ENCODE assay signal across 8 cellular contexts in genomic region chr6:127484207-127484858, GRCh38. TPM values are rescaled to one million over a fixed set of nuclear protein-coding genes. Genes with fewer than 3 reads are reported as not detected.
A peak's percentile ranks its signal among the peaks of the same experiment; 100 is the strongest.
DNase-seq lines count a peak whose midpoint lies in the region; ATAC-seq and TF ChIP-seq lines count a peak whose summit lies in the region.

No MANE protein-coding gene starts in this region.

- H4K20me1 ChIP-seq in H9 (ENCODE audit: control insufficient read depth, insufficient read depth, insufficient read length), result no peaks in the 10 kb centered on the region

- no peak overlapping the region for H2AFZ ChIP-seq in H9 (ENCODE audit: low read length)

- H2BK5ac ChIP-seq in H9 (ENCODE audit: insufficient read length, low read length), result no peak overlapping the region

- no peak overlapping the region for H2BK12ac ChIP-seq in H9 (ENCODE audit: insufficient read length, low read depth, low read length)

- peaks cover 1 to 25% (median 14%) of the 10 kb centered on the region in 3 experiments; a peak in 5 of 7 replicates for H3K36me3 Mint-ChIP-seq in H9 (ENCODE audit: insufficient read depth in 1 of 3, low read depth in 3 of 3)
- peaks cover 48% of the 10 kb centered on the region for H3K36me3 Mint-ChIP-seq in brain
- peaks cover 3% of the 10 kb centered on the region for H3K36me3 Mint-ChIP-seq in nephron progenitor cell (ENCODE audit: low read depth)

- ATAC-seq in GM18520 (IDR thresholded peaks at IDR 0.05; ENCODE audit: unreplicated experiment), result peak; percentile 96

- no peak overlapping the region for H3K18ac ChIP-seq in H9 (ENCODE audit: insufficient read length, low read depth, low read length)

- no peak overlapping the region for H2BK120ac ChIP-seq in H9 (ENCODE audit: low read depth, low read length, poor library complexity, severe bottlenecking)

- peak overlapping the region; percentile 99 for H3K27ac ChIP-seq in H9 (ENCODE audit: insufficient read length, low read depth, low read length)
- no peak overlapping the region for H3K27ac ChIP-seq in mucosa of rectum (ENCODE audit: low read depth in 2 of 2, low read length in 2 of 2)

- no peaks in the 10 kb centered on the region for H3K36me3 ChIP-seq in mucosa of rectum (ENCODE audit: control insufficient read depth in 2 of 2, insufficient read depth in 2 of 2, low read length in 2 of 2)

- no peak overlapping the region for H3K4ac ChIP-seq in H9 (ENCODE audit: low read depth, low read length)

- H3K27me3 Mint-ChIP-seq in H9 (ENCODE audit: low read depth) (no peaks in the 10 kb centered on the region), brain (no peaks in the 10 kb centered on the region), nephron progenitor cell (ENCODE audit: low read depth, poor library complexity) (peaks cover 2% of the 10 kb centered on the region)

- no peaks in the 10 kb centered on the region for H3K23me2 ChIP-seq in H9 (ENCODE audit: insufficient read length, low read depth, low read length, poor library complexity, severe bottlenecking)

- H3K79me1 ChIP-seq in H9 (ENCODE audit: insufficient read depth, low read depth, low read length, poor library complexity, severe bottlenecking), result no peaks in the 10 kb centered on the region

- H3K4me3 Mint-ChIP-seq in H9 (no peak overlapping the region; a peak in 1 of 5 replicates), brain (peak overlapping the region in 3 of 5 experiments; percentile 51 to 76 (median 56)), nephron progenitor cell (no peak overlapping the region)

- no peaks in the 10 kb centered on the region; a peak in 1 of 5 replicates for H3K9me3 Mint-ChIP-seq in H9
- peaks cover 0 to under 1% (median 0%) of the 10 kb centered on the region in 5 experiments for H3K9me3 Mint-ChIP-seq in brain
- H3K9me3 Mint-ChIP-seq in nephron progenitor cell, result no peaks in the 10 kb centered on the region

- no peak overlapping the region for H3K23ac ChIP-seq in H9 (ENCODE audit: insufficient read length, low read depth, low read length)

- no peak overlapping the region for H3K9ac ChIP-seq in H9 (ENCODE audit: extremely low read depth, insufficient read length, low read length)
- H3K9ac ChIP-seq in mucosa of rectum (ENCODE audit: low read depth in 1 of 2, low read length in 2 of 2), result no peak overlapping the region

- H3K4me1 Mint-ChIP-seq in H9 (peaks cover 76 to 77% of the 10 kb centered on the region in 2 experiments), brain (peaks cover 74% of the 10 kb centered on the region), nephron progenitor cell (no peaks in the 10 kb centered on the region)

- no peaks in the 10 kb centered on the region for H3K79me2 ChIP-seq in H9 (ENCODE audit: insufficient read depth, low read length)

- H3K4me3 ChIP-seq in mucosa of rectum (ENCODE audit: low read length in 2 of 2), result peak overlapping the region; percentile 6 to 17

- peak overlapping the region; percentile 65 for H3K4me2 ChIP-seq in H9 (ENCODE audit: insufficient read depth, insufficient read length, low read length)

- DNase-seq in H9, result no peak
- peak; percentile 66 for DNase-seq in LHCN-M2 (ENCODE audit: low read depth)
- DNase-seq in nephron progenitor cell, result no peak
- DNase-seq in NCI-H774 (lab: John Stamatoyannopoulos, UW), result no peak
- DNase-seq in cortex of kidney (lab: John Stamatoyannopoulos, UW), result no peak

- H2AK5ac ChIP-seq in H9 (ENCODE audit: insufficient read length, low read length), result no peak overlapping the region

- WGBS in H9 (ENCODE audit: extremely low coverage, insufficient read length, low lambda C conversion rate), result no CpG with 5 or more reads among the region's 3 CpGs

- no peak overlapping the region for H2BK20ac ChIP-seq in H9 (ENCODE audit: low read depth, low read length, poor library complexity, severe bottlenecking)

- H3K27ac Mint-ChIP-seq in H9 (peak overlapping the region; percentile 91 to 100 (median 99)), brain (peak overlapping the region in 4 of 5 experiments; percentile 47 to 97 (median 78)), nephron progenitor cell (no peak overlapping the region)

- no peak for TF ChIP-seq CTCF in H9 (conservative IDR thresholded peaks at IDR 0.05)
- no peak for TF ChIP-seq CTCF in brain (conservative IDR thresholded peaks at IDR 0.05)
- TF ChIP-seq CTCF in nephron progenitor cell (IDR thresholded peaks at IDR 0.05), result no peak

- no peak overlapping the region for H3K56ac ChIP-seq in H9 (ENCODE audit: insufficient read length, low read depth, low read length)

- H3K9me3 ChIP-seq in H9 (ENCODE audit: control insufficient read depth, low read depth, low read length), result no peaks in the 10 kb centered on the region
- H3K9me3 ChIP-seq in mucosa of rectum (ENCODE audit: control insufficient read depth in 2 of 2, low read length in 2 of 2), result no peaks in the 10 kb centered on the region

- H2BK15ac ChIP-seq in H9 (ENCODE audit: low read depth, low read length), result no peak overlapping the region

- no peak overlapping the region for H4K8ac ChIP-seq in H9 (replicated peaks; ENCODE audit: insufficient read length, low read depth, low read length)

- H3K27me3 ChIP-seq in H9 (ENCODE audit: insufficient read depth, low read length), result no peaks in the 10 kb centered on the region
- no peaks in the 10 kb centered on the region for H3K27me3 ChIP-seq in mucosa of rectum (ENCODE audit: control insufficient read depth in 2 of 2, insufficient read depth in 2 of 2, low read length in 2 of 2)

- H3T11ph ChIP-seq in H9 (ENCODE audit: low read length), result no peak overlapping the region

- H4K5ac ChIP-seq in H9 (ENCODE audit: insufficient read length, low read depth, low read length), result no peak overlapping the region

- H3K4me1 ChIP-seq in H9 (ENCODE audit: insufficient read depth, low read length) (peaks cover 10% of the 10 kb centered on the region; the same call in 1 of the 2 replicates), mucosa of rectum (ENCODE audit: control insufficient read depth in 2 of 2, insufficient read depth in 2 of 2, low read length in 2 of 2) (no peaks in the 10 kb centered on the region)

- H4K91ac ChIP-seq in H9 (ENCODE audit: insufficient read length, low read depth, low read length), result no peak overlapping the region

- H3K14ac ChIP-seq in H9 (ENCODE audit: insufficient read depth, low read length), result no peak overlapping the region

RNA-seq across cellular contexts. Expression of gene KIAA0408, which starts 25.1 kb away (rescaled TPM):
- total RNA-seq in H9 (2021), result 3.1 and 4.7 TPM in 2 replicates
- total RNA-seq in LHCN-M2 (2014; rRNA removed), result 2.4 and 5.0 TPM in 2 replicates
- 1.5 TPM for polyA plus RNA-seq in LHCN-M2 (2012)
- polyA plus RNA-seq in brain (ENCODE audit: insufficient read depth, low read depth, low replicate concordance), result 24.9 TPM

Comparison
In these comparisons a context has a peak if more than half of its experiments do, and no peak if none do; other contexts are left out.
1. H3K4me3 Mint-ChIP-seq: peak in brain (3 of 5); none in H9 (0 of 2) and nephron progenitor cell (single experiment).